Comparison of ENCODE assay signal across 8 cellular contexts in the genomic region with DNA sequence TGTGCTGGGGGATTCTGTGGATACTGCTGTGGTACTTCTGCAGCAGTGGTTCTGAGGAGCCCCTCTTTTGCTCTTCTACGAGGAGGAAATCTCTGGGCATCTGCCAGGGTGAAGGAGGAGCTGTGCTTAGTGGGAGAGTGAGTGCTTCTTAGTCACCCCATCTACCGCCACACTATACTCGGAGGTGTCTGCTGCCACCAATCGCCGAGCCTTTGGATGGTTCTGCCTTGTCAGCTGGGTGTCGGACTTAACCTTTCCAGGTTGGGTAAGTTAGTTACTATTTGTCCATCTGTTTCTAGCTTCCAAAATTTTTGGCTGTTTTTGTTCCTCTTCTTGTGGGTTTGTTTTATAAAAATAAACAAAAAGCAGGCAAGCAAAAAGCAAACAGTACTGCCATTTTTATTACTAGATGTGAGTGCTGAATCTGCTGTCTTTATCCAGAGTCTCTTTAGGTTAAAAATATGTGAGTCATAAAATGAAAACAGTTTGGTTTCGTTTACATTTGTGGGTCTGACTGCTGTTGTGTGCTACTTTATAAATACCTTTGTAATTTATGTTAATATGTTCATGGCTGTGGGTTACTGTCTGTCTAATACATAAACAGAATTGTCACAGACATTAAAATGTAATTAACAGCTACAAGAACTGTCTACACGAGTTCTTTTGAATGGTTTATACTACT.
A peak's percentile ranks its signal among the peaks of the same experiment; 100 is the strongest.
DNase-seq lines count a peak whose midpoint lies in the region; ATAC-seq and TF ChIP-seq lines count a peak whose summit lies in the region.

No MANE protein-coding gene starts in this region.

- no peaks in the 10 kb centered on the region for H3K36me3 ChIP-seq in ACC112 (ENCODE audit: insufficient read depth, low read length)
- H3K36me3 ChIP-seq in RWPE2 (ENCODE audit: low read depth), result peaks cover 5% of the 10 kb centered on the region; the same call in 1 of the 2 replicates
- H3K36me3 ChIP-seq in smooth muscle cell (ENCODE audit: low read depth), result no peaks in the 10 kb centered on the region

- peaks cover 16% of the 10 kb centered on the region for H3F3A ChIP-seq in smooth muscle cell (ENCODE audit: low read depth)

- H3K4me3 ChIP-seq in ACC112 (ENCODE audit: low read depth, low read length) (peak overlapping the region; percentile 44), RWPE2 (ENCODE audit: severe bottlenecking) (no peak overlapping the region), epithelial cell of esophagus (ENCODE audit: low read length) (no peak overlapping the region), smooth muscle cell (peak overlapping the region; percentile 18)

- H4K20me1 ChIP-seq in smooth muscle cell (ENCODE audit: low read depth), result peaks cover 100% of the 10 kb centered on the region

- peak overlapping the region; percentile 66 for H3K4me2 ChIP-seq in smooth muscle cell

- H3K4me1 ChIP-seq in ACC112 (ENCODE audit: control insufficient read depth, insufficient read depth, low read length, unreplicated experiment), result peaks cover 16% of the 10 kb centered on the region
- H3K4me1 ChIP-seq in RWPE2 (ENCODE audit: insufficient read depth, poor library complexity, severe bottlenecking), result no peaks in the 10 kb centered on the region
- peaks cover 35% of the 10 kb centered on the region for H3K4me1 ChIP-seq in smooth muscle cell (ENCODE audit: low read depth)

- peak overlapping the region; percentile 29 for H3K9ac ChIP-seq in smooth muscle cell (ENCODE audit: low read depth)

- ATAC-seq in GM19455 (IDR thresholded peaks at IDR 0.05; ENCODE audit: unreplicated experiment) (peak; percentile 66), RWPE2 (ENCODE audit: low read depth) (peak; percentile 31; the same call in 1 of the 3 replicates), GM19328 (IDR thresholded peaks at IDR 0.05; ENCODE audit: unreplicated experiment) (no peak)

- TF ChIP-seq CTCF in RWPE2 (IDR thresholded peaks at IDR 0.05; ENCODE audit: poor library complexity, severe bottlenecking) (no peak), epithelial cell of esophagus (IDR thresholded peaks at IDR 0.05; ENCODE audit: insufficient read depth, low read depth, low read length, missing control alignments) (no peak), smooth muscle cell (IDR thresholded peaks at IDR 0.05; ENCODE audit: borderline replicate concordance, insufficient read depth, poor library complexity, severe bottlenecking) (no peak)

- H3K79me2 ChIP-seq in ACC112 (ENCODE audit: control insufficient read depth, insufficient read depth, low read length, unreplicated experiment) (peaks cover 83% of the 10 kb centered on the region), smooth muscle cell (ENCODE audit: low read depth) (peaks cover 93% of the 10 kb centered on the region)

- H3K27ac ChIP-seq in ACC112 (ENCODE audit: low read depth, low read length) (no peak overlapping the region; the same call in 1 of the 2 replicates), RWPE2 (ENCODE audit: poor library complexity, severe bottlenecking) (no peak overlapping the region), smooth muscle cell (ENCODE audit: low read depth) (peak overlapping the region; percentile 69)

- no peak for DNase-seq in RWPE2 (ENCODE audit: low spot score)
- peak; percentile 46 for DNase-seq in epithelial cell of esophagus (ENCODE audit: low read depth)
- DNase-seq in smooth muscle cell (lab: John Stamatoyannopoulos, UW; ENCODE audit: unreplicated experiment), result no peak
- DNase-seq in GF-D8 (lab: John Stamatoyannopoulos, UW), result no peak
- no peak for DNase-seq in NCI-H1417 treated with DMSO at 0.1 percent for 48 hours (lab: John Stamatoyannopoulos, UW)

- H3K9me3 ChIP-seq in RWPE2 (ENCODE audit: severe bottlenecking), result no peaks in the 10 kb centered on the region
- H3K9me3 ChIP-seq in smooth muscle cell (replicated peaks; ENCODE audit: low read depth), result no peaks in the 10 kb centered on the region

- H2AFZ ChIP-seq in ACC112 (ENCODE audit: low read length, unreplicated experiment), result no peak overlapping the region
- H2AFZ ChIP-seq in smooth muscle cell (ENCODE audit: low read depth), result no peak overlapping the region

- WGBS in smooth muscle cell (ENCODE audit: low lambda C conversion rate), result 33% methylated on average over 8 of the region's 8 CpGs

- H3K27me3 ChIP-seq in ACC112 (ENCODE audit: insufficient read depth, low read length), result no peaks in the 10 kb centered on the region
- H3K27me3 ChIP-seq in RWPE2 (ENCODE audit: insufficient read depth, poor library complexity, severe bottlenecking), result no peaks in the 10 kb centered on the region
- H3K27me3 ChIP-seq in smooth muscle cell (ENCODE audit: low read depth), result no peaks in the 10 kb centered on the region

Comparison
In these comparisons a context has a peak if more than half of its experiments do, and no peak if none do; other contexts are left out.
1. H3K4me3 ChIP-seq: peak in ACC112 (single experiment) and smooth muscle cell (single experiment); none in RWPE2 (single experiment) and epithelial cell of esophagus (single experiment).